ENCODE assay signal across 9 cellular contexts in genomic region chr9:127569819-127570401, GRCh38. TPM values are rescaled to one million over a fixed set of nuclear protein-coding genes. Genes with fewer than 3 reads are reported as not detected.
A peak's percentile ranks its signal among the peaks of the same experiment; 100 is the strongest.
DNase-seq lines count a peak whose midpoint lies in the region; ATAC-seq, FAIRE-seq and TF ChIP-seq lines count a peak whose summit lies in the region.
"Had no signal": no experiment of that assay in that cellular context is flagged by ENCODE, and none has a peak within 500 bp of the region (broad histone marks: within the 10 kb centered on the region; RNA-seq: fewer than 3 reads in every experiment).

No MANE protein-coding gene starts in this region.

- TF ChIP-seq POLR2A in HepG2 (IDR thresholded peaks at IDR 0.05; ENCODE audit: insufficient read depth in 1 of 2, low read depth in 2 of 2, low read length in 2 of 2), result no peak
- no peak for TF ChIP-seq POLR2A in transverse colon (IDR thresholded peaks at IDR 0.05)

- H3K79me2 ChIP-seq in HepG2 (ENCODE audit: insufficient read depth, low read length), result peaks cover 29% of the 10 kb centered on the region

- no peaks in the 10 kb centered on the region for H3K27me3 Mint-ChIP-seq in activated CD4-positive, alpha-beta T cell treated with anti-CD3 and anti-CD28 coated beads for 36 hours

- no TSS peak for BruUV-seq in HepG2 (replicated peaks; lab: Mats Ljungman, UMichigan)

- peak; percentile 39 for DNase-seq in activated CD4-positive, alpha-beta T cell treated with anti-CD3 and anti-CD28 coated beads for 36 hours
- DNase-seq in activated CD4-positive, alpha-beta T cell treated with anti-CD3 and anti-CD28 coated beads for 48 hours, result no peak
- DNase-seq in NCI-H345 (lab: John Stamatoyannopoulos, UW) (peak; percentile 82), astrocyte of the spinal cord (ENCODE audit: low read depth, low spot score) (peak; percentile 47), HepG2 (ENCODE audit: low spot score) (no peak), transverse colon (no peak), MV-4-11 (lab: John Stamatoyannopoulos, UW) (no peak)
- DNase-seq in stimulated activated CD4-positive, alpha-beta T cell treated with anti-CD3 and anti-CD28 coated beads, Interleukin-1b, Interleukin-23, amount 100 ng/mL, for 48 hours, result no peak

- no peaks in the 10 kb centered on the region for H3K36me3 Mint-ChIP-seq in activated CD4-positive, alpha-beta T cell treated with anti-CD3 and anti-CD28 coated beads for 36 hours (ENCODE audit: low read depth)

- H3K4me3 Mint-ChIP-seq in activated CD4-positive, alpha-beta T cell treated with anti-CD3 and anti-CD28 coated beads for 36 hours, result peak overlapping the region; percentile 71

- no peaks in the 10 kb centered on the region for H3K9me3 Mint-ChIP-seq in activated CD4-positive, alpha-beta T cell treated with anti-CD3 and anti-CD28 coated beads for 36 hours (ENCODE audit: low read depth)

- H3K36me3 ChIP-seq in HepG2 (replicated peaks in 1 of 2; ENCODE audit: control insufficient read depth in 1 of 2, insufficient read depth in 2 of 2, low read length in 2 of 2) (no peaks in the 10 kb centered on the region; a peak in 1 of 5 replicates), transverse colon (no peaks in the 10 kb centered on the region)

- peak; percentile 66 for FAIRE-seq in HepG2 (lab: Jason Lieb, UNC)
- FAIRE-seq: colon had no signal

- H3K9me3 ChIP-seq in HepG2 (ENCODE audit: low read length), result no peaks in the 10 kb centered on the region
- H3K9me3 ChIP-seq in transverse colon, result no peaks in the 10 kb centered on the region

- WGBS in HepG2 (ENCODE audit: low lambda C conversion rate), result 10% methylated on average over 5 of the region's 5 CpGs
- 11% methylated on average over 5 of the region's 5 CpGs; no CpG with 5 or more reads in 1 of the 2 donors for WGBS in transverse colon (ENCODE audit: low coverage in 1 of 2), 2 donors

- intact Hi-C loops in activated CD4-positive, alpha-beta T cell treated with anti-CD3 and anti-CD28 coated beads for 36 hours (cut with DNase I, micrococcal nuclease), result loop anchor here in 1 of 2 experiments (1.0 to 2.0 kb wide), 10 partner anchors 38 to 681 kb away; partner anchors contain the start of genes LRSAM1, PTRH1, RPL12 and SLC25A25
- intact Hi-C loops in HepG2 (cut with micrococcal nuclease; ENCODE audit: unreplicated experiment) (no loop called here), transverse colon (cut with DNase I; ENCODE audit: low total_unique reads) (no loop called here)

- in situ Hi-C loops in astrocyte of the spinal cord (cut with HindIII; ENCODE audit: low sequenced_read_pairs) (no loop called here), HepG2 (cut with HindIII; ENCODE audit: extremely low pct_ligation_motif_present, low pct_unique_long_range_greater_than_20kb) (no loop called here), transverse colon (cut with MboI; ENCODE audit: low pct_ligation_motif_present in 1 of 4, low pct_unique_long_range_greater_than_20kb in 1 of 4, low sequenced_read_pairs in 3 of 4) (no loop called here)

- H4K20me1 ChIP-seq in HepG2 (ENCODE audit: insufficient read depth, low read length), result peaks cover 3% of the 10 kb centered on the region; the same call in 1 of the 2 replicates

- peak overlapping the region; percentile 85 for H3K4me2 ChIP-seq in HepG2 (ENCODE audit: low read depth, low read length)

- POLR2A ChIA-PET in activated CD4-positive, alpha-beta T cell treated with anti-CD3 and anti-CD28 coated beads for 36 hours (lab: Charles Lee), result no interaction called here
- POLR2A ChIA-PET in HepG2 (lab: Yijun Ruan, JAX), result interaction anchor here (0.9 to 1.6 kb wide), 3 partner anchors 9 to 25 kb away, joined by 3 to 9 read pairs (median 4); no protein-coding TSS in a partner anchor

- TF ChIP-seq EP300 in HepG2 (IDR thresholded peaks at IDR 0.05; ENCODE audit: low read depth in 2 of 2, low read length in 2 of 2) (no peak), HepG2 (CRISPR knock-in tag; IDR thresholded peaks at IDR 0.05; ENCODE audit: borderline replicate concordance) (no peak), transverse colon (IDR thresholded peaks at IDR 0.05; ENCODE audit: low read depth) (no peak)

- CTCF ChIA-PET in activated CD4-positive, alpha-beta T cell treated with anti-CD3 and anti-CD28 coated beads for 36 hours (lab: Charles Lee), result interaction anchor here (1.7 kb wide), 1 partner anchor 165 kb away, joined by 4 read pairs; the partner anchor contains the start of gene TOR2A
- CTCF ChIA-PET in HepG2 (lab: Yijun Ruan, JAX; ENCODE audit: low intra/inter-chr PET ratio, low total read pairs), result no interaction called here

- no peak for TF ChIP-seq CTCF in astrocyte of the spinal cord (IDR thresholded peaks at IDR 0.05; ENCODE audit: low read depth, low read length)
- TF ChIP-seq CTCF in HepG2 (CRISPR knock-in tag; IDR thresholded peaks at IDR 0.05), result no peak
- no peak for TF ChIP-seq CTCF in transverse colon (IDR thresholded peaks at IDR 0.05)

- H3K27ac ChIP-seq in HepG2 (ENCODE audit: extremely low read length, insufficient read depth, low read length) (no peak overlapping the region), transverse colon (peak overlapping the region; percentile 97 to 98 (median 97))

- peaks cover 32% of the 10 kb centered on the region for H3K4me1 Mint-ChIP-seq in activated CD4-positive, alpha-beta T cell treated with anti-CD3 and anti-CD28 coated beads for 36 hours

- H3K4me1 ChIP-seq in HepG2 (ENCODE audit: insufficient read depth, low read length) (peaks cover 65% of the 10 kb centered on the region), transverse colon (peaks cover 37 to 76% (median 60%) of the 10 kb centered on the region in 4 donors)

- no peaks in the 10 kb centered on the region; a peak in 2 of 5 replicates for H3K27me3 ChIP-seq in HepG2 (ENCODE audit: control insufficient read depth in 1 of 2, insufficient read depth in 2 of 2, low read length in 2 of 2)
- no peaks in the 10 kb centered on the region for H3K27me3 ChIP-seq in transverse colon

- peak; percentile 66 for ATAC-seq in activated CD4-positive, alpha-beta T cell treated with anti-CD3 and anti-CD28 coated beads for 36 hours
- ATAC-seq in HepG2, result peak; percentile 26

- TF ChIP-seq RAD21 in HepG2 (CRISPR knock-in tag; IDR thresholded peaks at IDR 0.05), result no peak

- peak overlapping the region; percentile 69 for H3K9ac ChIP-seq in HepG2 (ENCODE audit: insufficient read depth, low read depth, low read length)

- peak overlapping the region; percentile 38 for H3K27ac Mint-ChIP-seq in activated CD4-positive, alpha-beta T cell treated with anti-CD3 and anti-CD28 coated beads for 36 hours

- H2AFZ ChIP-seq in HepG2 (ENCODE audit: low read length), result no peak overlapping the region

- H3K4me3 ChIP-seq in astrocyte of the spinal cord (ENCODE audit: low read depth, low read length) (peak overlapping the region; percentile 50), HepG2 (replicated peaks in 1 of 3; ENCODE audit: insufficient read depth in 1 of 3, low read depth in 2 of 3, low read length in 3 of 3) (peak overlapping the region; percentile 50 to 79 (median 59)), transverse colon (peak overlapping the region; percentile 53 to 95 (median 72))

TF ChIP-seq in HepG2, 621 proteins besides CTCF, POLR2A, EP300 and RAD21 (continues in another document):
- TF ChIP-seq MAFF (IDR thresholded peaks at IDR 0.05; ENCODE audit: low read depth, low read length), result no peak
- TF ChIP-seq, protein P1, sequence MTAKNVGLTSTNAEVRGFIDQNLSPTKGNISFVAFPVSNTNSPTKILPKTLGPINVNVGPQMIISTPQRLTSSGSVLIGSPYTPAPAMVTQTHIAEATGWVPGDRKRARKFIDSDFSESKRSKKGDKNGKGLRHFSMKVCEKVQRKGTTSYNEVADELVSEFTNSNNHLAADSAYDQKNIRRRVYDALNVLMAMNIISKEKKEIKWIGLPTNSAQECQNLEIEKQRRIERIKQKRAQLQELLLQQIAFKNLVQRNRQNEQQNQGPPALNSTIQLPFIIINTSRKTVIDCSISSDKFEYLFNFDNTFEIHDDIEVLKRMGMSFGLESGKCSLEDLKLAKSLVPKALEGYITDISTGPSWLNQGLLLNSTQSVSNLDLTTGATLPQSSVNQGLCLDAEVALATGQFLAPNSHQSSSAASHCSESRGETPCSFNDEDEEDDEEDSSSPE (CRISPR knock-in tag; IDR thresholded peaks at IDR 0.05), result peak; percentile 6; the same call in 1 of the 2 replicates

RNA-seq across cellular contexts. Expression of gene STXBP1, which starts 42.2 kb away (rescaled TPM):
- total RNA-seq in activated CD4-positive, alpha-beta T cell treated with anti-CD3 and anti-CD28 coated beads for 36 hours, result 10 to 100 TPM; 15.9 to 18.1 TPM
- total RNA-seq in HepG2 (2016; rRNA removed; fragmentation: Illumina TruSeq; extraction: Trizol), result 2.9 and 4.4 TPM in 2 replicates
- 2.6 and 3.0 TPM in 2 replicates for total RNA-seq in HepG2 (2016; cell fraction: cytosol; rRNA removed; fragmentation: Illumina TruSeq; extraction: Trizol; ENCODE audit: low read depth)
- total RNA-seq in HepG2 (2016; cell fraction: insoluble cytoplasmic fraction; rRNA removed; fragmentation: Illumina TruSeq; extraction: Trizol), result 2.7 and 5.6 TPM in 2 replicates
- total RNA-seq in HepG2 (2016; cell fraction: membrane; rRNA removed; fragmentation: Illumina TruSeq; extraction: Trizol), result 3.8 and 5.2 TPM in 2 replicates
- total RNA-seq in HepG2 (2016; cell fraction: nucleus; rRNA removed; fragmentation: Illumina TruSeq; extraction: Trizol), result 2.6 and 3.7 TPM in 2 replicates
- polyA plus RNA-seq in HepG2 (2011; rRNA removed), result 2.9 and 4.1 TPM in 2 replicates
- 2.4 and 5.1 TPM in 2 replicates for polyA plus RNA-seq in HepG2 (2011; cell fraction: cytosol; rRNA removed)
- polyA plus RNA-seq in HepG2 (2011; cell fraction: nucleus; rRNA removed), result 6.7 and 8.1 TPM in 2 replicates
- 5.9 and 8.8 TPM in 2 replicates for polyA plus RNA-seq in HepG2 (2012)
- polyA plus RNA-seq in HepG2 (2016; cell fraction: cytosol; fragmentation: Illumina TruSeq; extraction: Trizol; ENCODE audit: low read depth), result 5.5 and 6.6 TPM in 2 replicates
- polyA plus RNA-seq in HepG2 (2016; cell fraction: insoluble cytoplasmic fraction; fragmentation: Illumina TruSeq; extraction: Trizol; ENCODE audit: low read depth), result 5.6 and 8.0 TPM in 2 replicates
- 6.0 and 6.1 TPM in 2 replicates for polyA plus RNA-seq in HepG2 (2016; cell fraction: membrane; fragmentation: Illumina TruSeq; extraction: Trizol; ENCODE audit: low read depth)
- 8.0 and 9.7 TPM in 2 replicates for polyA plus RNA-seq in HepG2 (2016; cell fraction: nucleus; fragmentation: Illumina TruSeq; extraction: Trizol; ENCODE audit: insufficient read depth, low read depth)
- 3.4 and 23.2 TPM in 2 replicates for polyA minus RNA-seq in HepG2 (2011; rRNA and poly(A)+ RNA removed; ENCODE audit: low replicate concordance)
- 4.3 and 8.2 TPM in 2 replicates for polyA minus RNA-seq in HepG2 (2011; cell fraction: cytosol; rRNA and poly(A)+ RNA removed)
- polyA minus RNA-seq in HepG2 (2011; cell fraction: nucleus; rRNA and poly(A)+ RNA removed), result 3.6 and 7.6 TPM in 2 replicates
- total RNA-seq in transverse colon, result 100 to 1,000 TPM in 1 of 4 donors, 10 to 100 TPM in 2, 1 to 10 TPM in 1; 7.9 to 193 (median 13.3) TPM

Comparison
In these comparisons a context has a peak if more than half of its experiments do, and no peak if none do; other contexts are left out.
1. DNase-seq: peak in activated CD4-positive, alpha-beta T cell treated with anti-CD3 and anti-CD28 coated beads for 36 hours (single experiment), NCI-H345 (single experiment) and astrocyte of the spinal cord (single experiment); none in activated CD4-positive, alpha-beta T cell treated with anti-CD3 and anti-CD28 coated beads for 48 hours (single experiment), HepG2 (single experiment), transverse colon (single experiment), MV-4-11 (single experiment) and stimulated activated CD4-positive, alpha-beta T cell treated with anti-CD3 and anti-CD28 coated beads, Interleukin-1b, Interleukin-23, amount 100 ng/mL, for 48 hours (single experiment).
2. Peak in every context shown above with its lines, with median percentiles within 50 percentile points of each other: H3K4me3 ChIP-seq.